Comparison of ENCODE assay signal across 8 cellular contexts in genomic region chr15:81002004-81002253, GRCh38. TPM values are rescaled to one million over a fixed set of nuclear protein-coding genes. Genes with fewer than 3 reads are reported as not detected.
DNase-seq lines count a peak whose midpoint lies in the region; ATAC-seq, FAIRE-seq and TF ChIP-seq lines count a peak whose summit lies in the region.

No MANE protein-coding gene starts in this region.

- H3K27me3 Mint-ChIP-seq in natural killer cell (ENCODE audit: low read depth in 2 of 2) = no peaks in the 10 kb centered on the region

- no peaks in the 10 kb centered on the region for H3K36me3 Mint-ChIP-seq in natural killer cell

- H3K36me3 ChIP-seq in BE2C = peaks cover 5% of the 10 kb centered on the region
- H3K36me3 ChIP-seq in OCI-LY1 (ENCODE audit: insufficient read depth, low read length) = peaks cover 23% of the 10 kb centered on the region
- peaks cover 0 to 4% of the 10 kb centered on the region in 2 experiments for H3K36me3 ChIP-seq in endothelial cell of umbilical vein (ENCODE audit: control insufficient read depth in 2 of 2, extremely low read depth in 1 of 2, insufficient read depth in 2 of 2, low read length in 2 of 2)

- BruUV-seq in endothelial cell of umbilical vein (replicated peaks; lab: Mats Ljungman, UMichigan) = no TSS peak

- TF ChIP-seq CTCF in BE2C (IDR thresholded peaks at IDR 0.05; ENCODE audit: low read depth, low read length) = no peak
- no peak for TF ChIP-seq CTCF in OCI-LY1 (IDR thresholded peaks at IDR 0.05; ENCODE audit: low read length)
- TF ChIP-seq CTCF in endothelial cell of umbilical vein (IDR thresholded peaks at IDR 0.05; ENCODE audit: extremely low read depth in 1 of 2, insufficient read depth in 1 of 2, low read depth in 1 of 2, low read length in 2 of 2) = no peak
- TF ChIP-seq CTCF in natural killer cell (IDR thresholded peaks at IDR 0.05) = no peak

- H3K27me3 ChIP-seq in BE2C (no peaks in the 10 kb centered on the region), OCI-LY1 (ENCODE audit: insufficient read depth, low read length) (no peaks in the 10 kb centered on the region), endothelial cell of umbilical vein (ENCODE audit: control insufficient read depth in 2 of 2, insufficient read depth in 2 of 2, low read length in 2 of 2) (no peaks in the 10 kb centered on the region)

- peak overlapping the region; percentile 79 for H3K4me2 ChIP-seq in OCI-LY1 (ENCODE audit: low read length)
- H3K4me2 ChIP-seq in endothelial cell of umbilical vein (ENCODE audit: insufficient read depth, low read length) = peak overlapping the region; percentile 82

- TF ChIP-seq POLR2A in endothelial cell of umbilical vein (IDR thresholded peaks at IDR 0.05; ENCODE audit: low read depth, low read length) = no peak

- in situ Hi-C loops in KBM-7 (cut with MboI; ENCODE audit: low pct_unique_long_range_greater_than_20kb, low sequenced_read_pairs) = no loop called here

- CTCF ChIA-PET in endothelial cell of umbilical vein (lab: Charles Lee) = interaction anchor here (0.9 to 8.6 kb wide), 12 partner anchors 9 to 264 kb away, joined by 3 to 114 read pairs (median 8); no protein-coding TSS in a partner anchor

- no peaks in the 10 kb centered on the region for H3K9me3 Mint-ChIP-seq in natural killer cell

- H3K27ac Mint-ChIP-seq in natural killer cell = peak overlapping the region; percentile 94 to 96

- H3K9me2 ChIP-seq in OCI-LY1 (ENCODE audit: low read depth, low read length) = no peaks in the 10 kb centered on the region

- H3K4me3 ChIP-seq in BE2C (ENCODE audit: low read depth, low read length) (peak overlapping the region; percentile 83), OCI-LY1 (ENCODE audit: low read depth, low read length, poor library complexity, severe bottlenecking) (peak overlapping the region; percentile 88), endothelial cell of umbilical vein (replicated peaks in 1 of 3; ENCODE audit: insufficient read depth in 1 of 3, low read depth in 1 of 3, low read length in 3 of 3) (peak overlapping the region; percentile 72 to 87 (median 75))

- H3K4me1 ChIP-seq in BE2C (no peaks in the 10 kb centered on the region), OCI-LY1 (ENCODE audit: insufficient read depth, low read length, severe bottlenecking) (peaks cover 24% of the 10 kb centered on the region), endothelial cell of umbilical vein (ENCODE audit: control insufficient read depth, extremely low read depth, insufficient read depth, low read length) (peaks cover 35% of the 10 kb centered on the region)

- POLR2A ChIA-PET in endothelial cell of umbilical vein (lab: Charles Lee) = interaction anchor here (0.8 to 2.7 kb wide), 7 partner anchors 10 to 104 kb away, joined by 3 to 16 read pairs (median 5); no protein-coding TSS in a partner anchor

- H3K9me1 ChIP-seq in endothelial cell of umbilical vein (replicated peaks; ENCODE audit: control insufficient read depth, extremely low read depth, insufficient read depth, low read length) = no peaks in the 10 kb centered on the region

- dilution Hi-C loops in endothelial cell of umbilical vein (cut with MboI; ENCODE audit: extremely low pct_ligation_motif_present, low sequenced_read_pairs) = no loop called here

- no peak for FAIRE-seq in endothelial cell of umbilical vein (lab: Jason Lieb, UNC)

- no peaks in the 10 kb centered on the region for H3K9me3 ChIP-seq in BE2C
- no peaks in the 10 kb centered on the region for H3K9me3 ChIP-seq in OCI-LY1 (ENCODE audit: low read length)
- H3K9me3 ChIP-seq in endothelial cell of umbilical vein (replicated peaks; ENCODE audit: control insufficient read depth, insufficient read depth, low read length) = no peaks in the 10 kb centered on the region

- H3K4me3 Mint-ChIP-seq in natural killer cell = peak overlapping the region; percentile 78

- DNase-seq in BE2C (no peak), endothelial cell of umbilical vein (ENCODE audit: low read depth, low spot score) (no peak), natural killer cell (no peak), KBM-7 (no peak), ecto neural progenitor cell (ENCODE audit: low spot score) (no peak)

- H3K9ac ChIP-seq in OCI-LY1 (ENCODE audit: low read length) (peak overlapping the region; percentile 83), endothelial cell of umbilical vein (replicated peaks; ENCODE audit: extremely low read depth, insufficient read depth, low read length) (peak overlapping the region; percentile 96)

- H3F3A ChIP-seq in OCI-LY1 (ENCODE audit: insufficient read depth, low read length) = 0 out of 2 replicates have a peak, but pooled peaks cover 3% of the 10 kb centered on the region

- no peak overlapping the region for H2AFZ ChIP-seq in OCI-LY1 (ENCODE audit: low read length)
- no peak overlapping the region for H2AFZ ChIP-seq in endothelial cell of umbilical vein (ENCODE audit: low read depth, low read length)

- H4K20me1 ChIP-seq in OCI-LY1 (ENCODE audit: insufficient read depth, low read length) (peaks cover 4% of the 10 kb centered on the region; the same call in 1 of the 2 replicates), endothelial cell of umbilical vein (replicated peaks; ENCODE audit: control insufficient read depth, extremely low read depth, insufficient read depth, low read length) (peaks cover 4% of the 10 kb centered on the region)

- H3K27ac ChIP-seq in OCI-LY1 (ENCODE audit: low read depth, low read length, poor library complexity, severe bottlenecking) = no peak overlapping the region
- H3K27ac ChIP-seq in endothelial cell of umbilical vein (ENCODE audit: insufficient read depth, low read depth, low read length) = peak overlapping the region; percentile 50

- ATAC-seq in natural killer cell (no peak), GM18861 (IDR thresholded peaks at IDR 0.05; ENCODE audit: unreplicated experiment) (no peak), GM18502 (IDR thresholded peaks at IDR 0.05; ENCODE audit: poor library complexity, unreplicated experiment) (no peak)

- intact Hi-C loops in endothelial cell of umbilical vein (cut with micrococcal nuclease) (loop anchor here (1.0 to 10.0 kb wide), 2 partner anchors 27 to 1043 kb away; partner anchors contain the start of gene MEX3B), natural killer cell (cut with micrococcal nuclease) (no loop called here)

- H3K79me2 ChIP-seq in OCI-LY1 (ENCODE audit: insufficient read depth, low read length) (no peaks in the 10 kb centered on the region), endothelial cell of umbilical vein (ENCODE audit: control insufficient read depth, insufficient read depth, low read length) (peaks cover 60% of the 10 kb centered on the region)

- H3K4me1 Mint-ChIP-seq in natural killer cell = peaks cover 39 to 53% of the 10 kb centered on the region in 2 donors

TF ChIP-seq in endothelial cell of umbilical vein, 7 proteins besides CTCF, POLR2A, EP300 and RAD21:
- no peak for TF ChIP-seq POLR2AphosphoS5 (IDR thresholded peaks at IDR 0.05; ENCODE audit: insufficient read depth, low read depth, low read length)
- TF ChIP-seq MYC (IDR thresholded peaks at IDR 0.05; ENCODE audit: low read depth, low read length) = no peak

RNA-seq across cellular contexts. Expression of gene TLNRD1, which starts 1.2 kb away (rescaled TPM):
- 12.3 TPM for polyA plus RNA-seq in BE2C (2012; ENCODE audit: insufficient read depth, insufficient read length, low read depth)
- total RNA-seq in endothelial cell of umbilical vein = 33.0 and 33.2 TPM in 2 replicates
- polyA plus RNA-seq in endothelial cell of umbilical vein = 17.8 and 21.7 TPM in 2 replicates
- 10.2 and 14.1 TPM in 2 replicates for polyA plus RNA-seq in endothelial cell of umbilical vein (2011; cell fraction: cytosol; rRNA removed)
- 6.6 and 7.0 TPM in 2 replicates for polyA plus RNA-seq in endothelial cell of umbilical vein (2011; cell fraction: nucleus; rRNA removed)
- 11.4 and 12.9 TPM in 2 replicates for polyA plus RNA-seq in endothelial cell of umbilical vein (2012)
- 8.3 and 11.1 TPM in 2 replicates for polyA minus RNA-seq in endothelial cell of umbilical vein
- 14.3 TPM for polyA minus RNA-seq in endothelial cell of umbilical vein (2011; cell fraction: cytosol; rRNA and poly(A)+ RNA removed)
- polyA minus RNA-seq in endothelial cell of umbilical vein (2011; cell fraction: nucleus; rRNA and poly(A)+ RNA removed) = 10.1 and 13.9 TPM in 2 replicates
- 10 to 100 TPM; 13.4 to 19.6 (median 17.5) TPM for total RNA-seq in natural killer cell

RNA-seq across cellular contexts. Expression of gene MESD, which starts 12.3 kb away (rescaled TPM):
- polyA plus RNA-seq in BE2C (2012; ENCODE audit: insufficient read depth, insufficient read length, low read depth) = 50.1 TPM
- 30.5 and 32.9 TPM in 2 replicates for total RNA-seq in endothelial cell of umbilical vein
- polyA plus RNA-seq in endothelial cell of umbilical vein = 10.2 and 12.8 TPM in 2 replicates
- 17.2 and 18.8 TPM in 2 replicates for polyA plus RNA-seq in endothelial cell of umbilical vein (2011; cell fraction: cytosol; rRNA removed)
- polyA plus RNA-seq in endothelial cell of umbilical vein (2011; cell fraction: nucleus; rRNA removed) = 17.6 and 19.6 TPM in 2 replicates
- polyA plus RNA-seq in endothelial cell of umbilical vein (2012) = 25.5 and 33.0 TPM in 2 replicates
- 12.9 and 13.1 TPM in 2 replicates for polyA minus RNA-seq in endothelial cell of umbilical vein
- polyA minus RNA-seq in endothelial cell of umbilical vein (2011; cell fraction: cytosol; rRNA and poly(A)+ RNA removed) = 12.8 TPM
- 13.8 and 15.9 TPM in 2 replicates for polyA minus RNA-seq in endothelial cell of umbilical vein (2011; cell fraction: nucleus; rRNA and poly(A)+ RNA removed)
- total RNA-seq in natural killer cell = 10 to 100 TPM; 14.7 to 26.0 (median 24.5) TPM
